In the genomic region with DNA sequence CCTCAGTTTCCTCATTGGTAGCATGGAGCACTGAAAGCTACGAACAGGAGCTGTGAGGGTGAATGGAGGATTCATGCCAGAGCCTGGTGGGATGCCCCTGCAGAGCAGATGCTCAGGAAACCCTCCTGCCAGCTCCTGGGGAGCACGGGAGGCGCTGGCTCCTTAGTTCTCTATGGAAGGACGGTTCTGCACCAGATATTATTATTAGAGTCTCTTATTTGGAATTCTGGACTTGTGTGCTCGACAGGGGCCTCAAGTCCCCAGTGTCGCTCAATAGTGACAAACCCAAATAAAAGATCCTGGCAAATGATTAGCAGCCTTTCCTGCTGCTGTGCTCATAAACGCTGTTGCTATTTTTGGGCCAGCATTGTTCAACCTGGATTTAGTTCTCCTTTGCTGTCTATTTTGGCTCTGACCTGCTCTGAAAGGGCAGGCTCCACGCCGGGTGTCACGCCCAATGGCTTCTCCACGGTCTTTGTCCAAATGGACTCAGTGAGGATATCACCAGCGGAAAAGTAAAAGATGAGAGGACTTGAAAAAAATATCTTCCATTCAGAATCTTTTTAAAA, we compare ENCODE assay signal across 9 cellular contexts. TPM values are rescaled to one million over a fixed set of nuclear protein-coding genes. Genes with fewer than 3 reads are reported as not detected.
DNase-seq lines count a peak whose midpoint lies in the region; ATAC-seq and TF ChIP-seq lines count a peak whose summit lies in the region.
"Had no signal": no experiment of that assay in that cellular context is flagged by ENCODE, and none has a peak within 500 bp of the region (broad histone marks: within the 10 kb centered on the region; RNA-seq: fewer than 3 reads in every experiment).

No MANE protein-coding gene starts in this region.

- H3K27ac ChIP-seq in DND-41 (ENCODE audit: low read length), result peak overlapping the region; percentile 95
- peak overlapping the region; percentile 100 for H3K27ac ChIP-seq in RWPE2 (ENCODE audit: poor library complexity, severe bottlenecking)
- H3K27ac ChIP-seq in fibroblast of lung (ENCODE audit: insufficient read depth, low read length), result peak overlapping the region; percentile 95
- H3K27ac ChIP-seq in rectal smooth muscle tissue (ENCODE audit: low read depth, low read length), result no peak overlapping the region
- H3K27ac ChIP-seq: cardiac muscle cell had no signal

- no peak overlapping the region for H3K4me2 ChIP-seq in DND-41 (ENCODE audit: insufficient read depth, low read length)
- no peak overlapping the region for H3K4me2 ChIP-seq in fibroblast of lung (ENCODE audit: extremely low read depth, insufficient read depth, low read length)

- H3K9me3 ChIP-seq in DND-41 (ENCODE audit: insufficient read depth, low read length, severe bottlenecking), result no peaks in the 10 kb centered on the region
- H3K9me3 ChIP-seq in RWPE2 (ENCODE audit: severe bottlenecking), result no peaks in the 10 kb centered on the region
- no peaks in the 10 kb centered on the region for H3K9me3 ChIP-seq in fibroblast of lung (ENCODE audit: control insufficient read depth, insufficient read depth, low read depth, low read length)

- TF ChIP-seq CTCF in DND-41 (IDR thresholded peaks at IDR 0.05; ENCODE audit: borderline replicate concordance, extremely low read depth, low read length, poor library complexity, severe bottlenecking) (no peak), RWPE2 (IDR thresholded peaks at IDR 0.05; ENCODE audit: poor library complexity, severe bottlenecking) (no peak), fibroblast of lung (conservative IDR thresholded peaks at IDR 0.05 in 1 of 2, IDR thresholded peaks at IDR 0.05 in 1 of 2; ENCODE audit: low read depth in 1 of 2, low read length in 2 of 2) (no peak)

- ATAC-seq in DND-41 (ENCODE audit: insufficient read depth, low read depth) (no peak), RWPE2 (ENCODE audit: low read depth) (no peak)
- no peak for ATAC-seq in activated CD4-positive, CD25-positive, alpha-beta regulatory T cell treated with anti-CD3 and anti-CD28 coated beads, Interleukin-2, amount 50 U/mL, for 24 hours

- H2AFZ ChIP-seq in DND-41 (ENCODE audit: low read depth, low read length) (no peak overlapping the region), fibroblast of lung (ENCODE audit: low read length) (no peak overlapping the region)

- H3K79me2 ChIP-seq in DND-41 (ENCODE audit: insufficient read depth, low read length) (peaks cover 3% of the 10 kb centered on the region; the same call in 1 of the 2 replicates), fibroblast of lung (ENCODE audit: control insufficient read depth, insufficient read depth, low read length) (no peaks in the 10 kb centered on the region)

- H3K4me3 ChIP-seq in DND-41 (ENCODE audit: low read depth in 1 of 2, low read length in 2 of 2) (no peak overlapping the region), RWPE2 (ENCODE audit: severe bottlenecking) (no peak overlapping the region), fibroblast of lung (replicated peaks in 1 of 4; ENCODE audit: control extremely low read depth in 1 of 4, insufficient read depth in 1 of 4, low read depth in 3 of 4, low read length in 4 of 4) (no peak overlapping the region), rectal smooth muscle tissue (ENCODE audit: low read length) (peak overlapping the region; percentile 6)
- H3K4me3 ChIP-seq: cardiac muscle cell had no signal

- H3K27me3 ChIP-seq in DND-41 (ENCODE audit: insufficient read depth, low read length, poor library complexity) (no peaks in the 10 kb centered on the region), RWPE2 (ENCODE audit: insufficient read depth, poor library complexity, severe bottlenecking) (no peaks in the 10 kb centered on the region), fibroblast of lung (ENCODE audit: control insufficient read depth, insufficient read depth, low read length) (no peaks in the 10 kb centered on the region), rectal smooth muscle tissue (ENCODE audit: control insufficient read depth, insufficient read depth, low read length) (no peaks in the 10 kb centered on the region)
- H3K27me3 ChIP-seq: cardiac muscle cell had no signal

- peak overlapping the region; percentile 69 for H3K9ac ChIP-seq in DND-41 (ENCODE audit: low read depth, low read length)
- H3K9ac ChIP-seq in fibroblast of lung (ENCODE audit: insufficient read depth, low read length), result no peak overlapping the region
- H3K9ac ChIP-seq in rectal smooth muscle tissue (ENCODE audit: low read length), result no peak overlapping the region

- H4K20me1 ChIP-seq in DND-41 (ENCODE audit: insufficient read depth, low read length), result no peaks in the 10 kb centered on the region
- no peaks in the 10 kb centered on the region for H4K20me1 ChIP-seq in fibroblast of lung (ENCODE audit: control insufficient read depth, extremely low read depth, insufficient read depth, low read length)

- no peak for DNase-seq in DND-41
- DNase-seq in RWPE2 (ENCODE audit: low spot score), result no peak
- no peak for DNase-seq in fibroblast of lung (ENCODE audit: low read depth in 2 of 2)
- no peak for DNase-seq in NK-92 treated with Interleukin-12 subunit alpha and Interleukin-12 subunit beta, amount 100 ng/mL, for 24 hours (lab: John Stamatoyannopoulos, UW)
- no peak for DNase-seq in NCI-H1105 treated with DMSO at 0.1 percent for 48 hours (lab: John Stamatoyannopoulos, UW)
- DNase-seq: NCI-H2171 had no signal

- H3K36me3 ChIP-seq in DND-41 (ENCODE audit: insufficient read depth, low read length), result no peaks in the 10 kb centered on the region
- no peaks in the 10 kb centered on the region for H3K36me3 ChIP-seq in RWPE2 (ENCODE audit: low read depth)
- no peaks in the 10 kb centered on the region for H3K36me3 ChIP-seq in fibroblast of lung (ENCODE audit: control insufficient read depth, insufficient read depth, low read length)
- H3K36me3 ChIP-seq in rectal smooth muscle tissue (ENCODE audit: control insufficient read depth, insufficient read depth, low read length), result no peaks in the 10 kb centered on the region
- H3K36me3 ChIP-seq: cardiac muscle cell had no signal

- H3K4me1 ChIP-seq in DND-41 (ENCODE audit: insufficient read depth, low read length), result peaks cover 100% of the 10 kb centered on the region
- H3K4me1 ChIP-seq in RWPE2 (ENCODE audit: insufficient read depth, poor library complexity, severe bottlenecking), result peaks cover 64% of the 10 kb centered on the region
- peaks cover 39% of the 10 kb centered on the region for H3K4me1 ChIP-seq in fibroblast of lung (ENCODE audit: control insufficient read depth, extremely low read depth, insufficient read depth, low read length)
- peaks cover 11% of the 10 kb centered on the region for H3K4me1 ChIP-seq in rectal smooth muscle tissue (ENCODE audit: control insufficient read depth, insufficient read depth, low read length)

RNA-seq across cellular contexts. Expression of gene KLF6, which starts 23.0 kb away (rescaled TPM):
- 39.0 and 96.1 TPM in 2 replicates for total RNA-seq in fibroblast of lung
- 105 and 140 TPM in 2 replicates for polyA plus RNA-seq in fibroblast of lung
- polyA plus RNA-seq in fibroblast of lung (2012), result 81.6 and 107 TPM in 2 replicates
- 181 and 546 TPM in 2 replicates for polyA minus RNA-seq in fibroblast of lung (ENCODE audit: low replicate concordance)
